ENCODE assay signal across 8 cellular contexts in the genomic region with DNA sequence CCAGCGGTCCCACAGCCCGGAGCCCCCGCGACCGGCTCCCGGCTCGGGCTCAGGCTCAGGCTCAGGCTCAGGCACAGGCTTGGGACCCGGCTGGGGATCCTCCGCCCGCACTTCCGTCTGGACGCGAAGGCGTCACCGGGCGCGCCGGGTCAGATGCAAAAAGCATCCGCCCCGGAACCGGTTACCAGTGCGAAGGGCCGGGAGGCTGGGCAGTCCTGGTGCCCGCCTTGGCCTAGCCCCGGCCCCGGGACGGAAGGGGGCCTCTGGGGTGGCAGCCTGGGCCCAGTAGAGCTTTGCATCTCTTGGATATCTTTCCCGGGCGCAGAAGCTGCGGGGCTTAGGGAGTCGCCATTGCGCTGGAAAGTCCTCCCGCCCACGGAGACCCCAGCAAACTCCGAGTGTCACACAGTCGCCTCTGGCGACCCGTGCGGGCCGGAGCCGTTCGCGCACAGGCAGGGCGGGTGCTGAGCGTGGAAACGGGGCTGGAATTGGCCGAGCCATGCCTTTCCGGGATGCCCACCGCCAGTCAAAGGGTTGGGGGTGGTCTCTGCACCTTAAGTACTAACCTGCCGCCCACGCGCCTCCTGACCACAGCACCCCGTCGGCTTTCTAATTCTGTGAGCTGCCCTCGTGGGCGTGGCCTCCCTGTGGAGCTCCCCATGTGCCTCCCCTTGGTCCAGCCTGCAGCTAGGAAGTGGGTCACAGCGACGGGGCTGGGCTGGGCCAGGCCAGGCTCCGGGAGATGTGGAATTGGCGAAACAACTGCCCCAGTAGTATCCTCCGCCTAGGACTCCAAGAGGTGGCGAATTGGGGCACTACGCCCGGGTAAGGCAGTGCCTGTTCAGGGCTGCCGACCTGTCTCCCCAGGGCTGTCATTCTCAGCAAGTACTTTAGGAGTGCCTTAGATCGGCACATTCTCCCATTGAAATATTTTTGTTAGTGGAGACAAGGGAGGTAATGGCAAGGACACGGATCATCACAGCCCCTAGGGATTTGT. TPM values are rescaled to one million over a fixed set of nuclear protein-coding genes. Genes with fewer than 3 reads are reported as not detected.
DNase-seq lines count a peak whose midpoint lies in the region; ATAC-seq and TF ChIP-seq lines count a peak whose summit lies in the region.

A gene (minus strand): TSS at position 119 of the 997 bp plus-strand sequence. CDS start 129 bp downstream, outside the sequence.

- H3K4me1 ChIP-seq in ES-I3 (ENCODE audit: insufficient read depth, low read length) (peaks cover 8% of the 10 kb centered on the region), GM23338 (ENCODE audit: insufficient read depth) (peaks cover 6% of the 10 kb centered on the region; the same call in 1 of the 2 replicates), SJSA1 (replicated peaks) (peaks cover 8% of the 10 kb centered on the region), foreskin keratinocyte (peaks cover 12% of the 10 kb centered on the region), neural progenitor cell (peaks cover 11% of the 10 kb centered on the region), stomach smooth muscle (ENCODE audit: control insufficient read depth, insufficient read depth, low read length) (peaks cover 19% of the 10 kb centered on the region)

- no peaks in the 10 kb centered on the region for H3K9me3 Mint-ChIP-seq in GM23338
- no peaks in the 10 kb centered on the region for H3K9me3 Mint-ChIP-seq in neural progenitor cell

- ATAC-seq in GM23338 (peak; percentile 85), foreskin keratinocyte (peak; percentile 93)

- H2AFZ ChIP-seq in GM23338 (peak within 1 kb of the TSS; percentile 96), neural progenitor cell (replicated peaks) (peak within 1 kb of the TSS; percentile 77)

- H3K79me2 ChIP-seq in GM23338 (replicated peaks; ENCODE audit: insufficient read depth) (peaks cover 18% of the 10 kb centered on the region), neural progenitor cell (ENCODE audit: low read depth) (peaks cover 22% of the 10 kb centered on the region)

- H3K9me3 ChIP-seq in ES-I3 (ENCODE audit: control insufficient read depth, insufficient read depth, low read length) = no peaks in the 10 kb centered on the region
- no peaks in the 10 kb centered on the region for H3K9me3 ChIP-seq in SJSA1 (replicated peaks)
- H3K9me3 ChIP-seq in neural progenitor cell (ENCODE audit: low read depth) = no peaks in the 10 kb centered on the region
- no peaks in the 10 kb centered on the region for H3K9me3 ChIP-seq in stomach smooth muscle (ENCODE audit: control insufficient read depth in 2 of 2, low read length in 2 of 2)

- H3K4me2 ChIP-seq in GM23338 = peak within 1 kb of the TSS; percentile 97
- H3K4me2 ChIP-seq in neural progenitor cell = peak within 1 kb of the TSS; percentile 96

- H3K9ac ChIP-seq in ES-I3 (ENCODE audit: low read depth, low read length) (peak within 1 kb of the TSS; percentile 87), neural progenitor cell (peak within 1 kb of the TSS; percentile 34), stomach smooth muscle (ENCODE audit: low read length in 2 of 2) (peak within 1 kb of the TSS; percentile 97 to 98)

- peaks cover 14% of the 10 kb centered on the region for H3F3A ChIP-seq in GM23338 (replicated peaks; ENCODE audit: low read depth)
- peaks cover 25% of the 10 kb centered on the region for H3F3A ChIP-seq in neural progenitor cell (ENCODE audit: low read depth)

- no peaks in the 10 kb centered on the region; the same call in 1 of the 2 replicates for H4K20me1 ChIP-seq in GM23338 (replicated peaks; ENCODE audit: insufficient read depth)
- no peaks in the 10 kb centered on the region for H4K20me1 ChIP-seq in neural progenitor cell (ENCODE audit: low read depth)

- H3K36me3 ChIP-seq in ES-I3 (ENCODE audit: insufficient read depth, low read length) (no peaks in the 10 kb centered on the region), GM23338 (ENCODE audit: insufficient read depth) (no peaks in the 10 kb centered on the region), SJSA1 (peaks cover 8% of the 10 kb centered on the region; the same call in 1 of the 2 replicates), neural progenitor cell (no peaks in the 10 kb centered on the region), stomach smooth muscle (ENCODE audit: control insufficient read depth in 2 of 2, insufficient read depth in 2 of 2, low read length in 2 of 2) (peaks cover 0 to 6% of the 10 kb centered on the region in 2 donors)

- H3K27me3 Mint-ChIP-seq in GM23338 (ENCODE audit: insufficient read depth, low read depth, poor library complexity) (no peaks in the 10 kb centered on the region), neural progenitor cell (ENCODE audit: insufficient read depth, low read depth) (no peaks in the 10 kb centered on the region)

- no peaks in the 10 kb centered on the region for H3K27me3 ChIP-seq in GM23338 (ENCODE audit: insufficient read depth)
- H3K27me3 ChIP-seq in SJSA1 (replicated peaks) = no peaks in the 10 kb centered on the region
- H3K27me3 ChIP-seq in foreskin keratinocyte = no peaks in the 10 kb centered on the region
- no peaks in the 10 kb centered on the region for H3K27me3 ChIP-seq in neural progenitor cell
- H3K27me3 ChIP-seq in stomach smooth muscle (ENCODE audit: control insufficient read depth in 1 of 2, insufficient read depth in 2 of 2, low read length in 2 of 2) = no peaks in the 10 kb centered on the region

- peak within 1 kb of the TSS; percentile 92 for H3K27ac Mint-ChIP-seq in GM23338
- H3K27ac Mint-ChIP-seq in neural progenitor cell = peak within 1 kb of the TSS; percentile 77

- H3K4me1 Mint-ChIP-seq in GM23338 = peaks cover 14% of the 10 kb centered on the region
- H3K4me1 Mint-ChIP-seq in neural progenitor cell = peaks cover 25% of the 10 kb centered on the region

- DNase-seq in GM23338 (ENCODE audit: low spot score) (peak; percentile 96), Kasumi-1 (lab: John Stamatoyannopoulos, UW) (peak; percentile 82 to 84), SJSA1 (ENCODE audit: low read depth in 1 of 2, low spot score in 2 of 2) (peak; percentile 82 to 83), foreskin keratinocyte (peak; percentile 80 to 88), neural progenitor cell (ENCODE audit: low spot score) (peak; percentile 92)
- peak; percentile 34 to 67 (median 58) for DNase-seq in activated naive CD4-positive, alpha-beta T cell (lab: John Stamatoyannopoulos, UW)

- no peaks in the 10 kb centered on the region; the same call in 2 of the 3 replicates for H3K36me3 Mint-ChIP-seq in GM23338 (ENCODE audit: low read depth)
- no peaks in the 10 kb centered on the region for H3K36me3 Mint-ChIP-seq in neural progenitor cell

- no peak for TF ChIP-seq CTCF in GM23338 (conservative IDR thresholded peaks at IDR 0.05; ENCODE audit: low read depth in 2 of 2)
- no peak for TF ChIP-seq CTCF in foreskin keratinocyte (conservative IDR thresholded peaks at IDR 0.05)
- no peak for TF ChIP-seq CTCF in neural progenitor cell (IDR thresholded peaks at IDR 0.05)

- peak within 1 kb of the TSS; percentile 95 for H3K27ac ChIP-seq in GM23338 (ENCODE audit: low read depth)
- peak within 1 kb of the TSS; percentile 84 for H3K27ac ChIP-seq in SJSA1
- peak within 1 kb of the TSS; percentile 66 for H3K27ac ChIP-seq in foreskin keratinocyte
- peak within 1 kb of the TSS; percentile 66 for H3K27ac ChIP-seq in neural progenitor cell
- peak within 1 kb of the TSS; percentile 98 for H3K27ac ChIP-seq in stomach smooth muscle (ENCODE audit: low read length)

- H3K4me3 ChIP-seq in GM23338 (peak within 1 kb of the TSS; percentile 97), SJSA1 (peak within 1 kb of the TSS; percentile 85), neural progenitor cell (peak within 1 kb of the TSS; percentile 81), stomach smooth muscle (ENCODE audit: low read length in 2 of 2) (peak within 1 kb of the TSS; percentile 91 to 92)

- H3K4me3 Mint-ChIP-seq in GM23338 = peak within 1 kb of the TSS; percentile 90
- H3K4me3 Mint-ChIP-seq in neural progenitor cell = peak within 1 kb of the TSS; percentile 94

- no peaks in the 10 kb centered on the region for H3K9me2 ChIP-seq in GM23338 (ENCODE audit: insufficient read depth)

TF ChIP-seq in GM23338, 12 proteins besides CTCF, POLR2A, EP300 and RAD21 (continues in another document):
- TF ChIP-seq, protein P1, sequence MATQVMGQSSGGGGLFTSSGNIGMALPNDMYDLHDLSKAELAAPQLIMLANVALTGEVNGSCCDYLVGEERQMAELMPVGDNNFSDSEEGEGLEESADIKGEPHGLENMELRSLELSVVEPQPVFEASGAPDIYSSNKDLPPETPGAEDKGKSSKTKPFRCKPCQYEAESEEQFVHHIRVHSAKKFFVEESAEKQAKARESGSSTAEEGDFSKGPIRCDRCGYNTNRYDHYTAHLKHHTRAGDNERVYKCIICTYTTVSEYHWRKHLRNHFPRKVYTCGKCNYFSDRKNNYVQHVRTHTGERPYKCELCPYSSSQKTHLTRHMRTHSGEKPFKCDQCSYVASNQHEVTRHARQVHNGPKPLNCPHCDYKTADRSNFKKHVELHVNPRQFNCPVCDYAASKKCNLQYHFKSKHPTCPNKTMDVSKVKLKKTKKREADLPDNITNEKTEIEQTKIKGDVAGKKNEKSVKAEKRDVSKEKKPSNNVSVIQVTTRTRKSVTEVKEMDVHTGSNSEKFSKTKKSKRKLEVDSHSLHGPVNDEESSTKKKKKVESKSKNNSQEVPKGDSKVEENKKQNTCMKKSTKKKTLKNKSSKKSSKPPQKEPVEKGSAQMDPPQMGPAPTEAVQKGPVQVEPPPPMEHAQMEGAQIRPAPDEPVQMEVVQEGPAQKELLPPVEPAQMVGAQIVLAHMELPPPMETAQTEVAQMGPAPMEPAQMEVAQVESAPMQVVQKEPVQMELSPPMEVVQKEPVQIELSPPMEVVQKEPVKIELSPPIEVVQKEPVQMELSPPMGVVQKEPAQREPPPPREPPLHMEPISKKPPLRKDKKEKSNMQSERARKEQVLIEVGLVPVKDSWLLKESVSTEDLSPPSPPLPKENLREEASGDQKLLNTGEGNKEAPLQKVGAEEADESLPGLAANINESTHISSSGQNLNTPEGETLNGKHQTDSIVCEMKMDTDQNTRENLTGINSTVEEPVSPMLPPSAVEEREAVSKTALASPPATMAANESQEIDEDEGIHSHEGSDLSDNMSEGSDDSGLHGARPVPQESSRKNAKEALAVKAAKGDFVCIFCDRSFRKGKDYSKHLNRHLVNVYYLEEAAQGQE (IDR thresholded peaks at IDR 0.05; ENCODE audit: unreplicated experiment) = no peak
- peak; percentile 93 for TF ChIP-seq CREB1 (CRISPR knock-in tag; IDR thresholded peaks at IDR 0.05; ENCODE audit: low read depth)

RNA-seq across cellular contexts. Expression of the gene that starts here (rescaled TPM):
- total RNA-seq in GM23338 (2014; rRNA removed; shearing (Covaris generic)) = 9.7 and 10.4 TPM in 2 replicates
- polyA plus RNA-seq in GM23338 (2016; fragmentation: Nextera tagmentation; extraction: Ambion mirVana) (10.2 and 12.9 TPM in 2 replicates), foreskin keratinocyte (41.9 and 47.6 TPM in 2 replicates)
- total RNA-seq in SJSA1 (2014; rRNA removed; shearing (Covaris generic)) = 25.6 and 27.3 TPM in 2 replicates
- total RNA-seq in foreskin keratinocyte (43.1 and 45.3 TPM in 2 replicates), neural progenitor cell (ENCODE audit: low replicate concordance) (16.0 and 17.6 TPM in 2 replicates)

Comparison
In these comparisons a context has a peak if more than half of its experiments do, and no peak if none do; other contexts are left out.
1. Peak in every context shown above with its lines: DNase-seq, ATAC-seq, H3K4me3 ChIP-seq and H3K27ac ChIP-seq.
2. H3K9ac ChIP-seq: peak in every context shown above with its lines; median percentile 98 in stomach smooth muscle; 87 in ES-I3; 34 in neural progenitor cell.